ENCODE assay signal across 7 cellular contexts in genomic region chr3:56855856-56856538, GRCh38. TPM values are rescaled to one million over a fixed set of nuclear protein-coding genes. Genes with fewer than 3 reads are reported as not detected.
DNase-seq lines count a peak whose midpoint lies in the region; ATAC-seq, FAIRE-seq and TF ChIP-seq lines count a peak whose summit lies in the region.

No MANE protein-coding gene starts in this region.

- ATAC-seq in GM21576 (IDR thresholded peaks at IDR 0.05; ENCODE audit: unreplicated experiment) (no peak), GM18517 (IDR thresholded peaks at IDR 0.05; ENCODE audit: unreplicated experiment) (no peak)

- dilution Hi-C loops in keratinocyte (cut with MboI; ENCODE audit: extremely low pct_ligation_motif_present, low sequenced_read_pairs) = no loop called here

- H3K27ac ChIP-seq in keratinocyte (ENCODE audit: control insufficient read depth, insufficient read depth, low read length) = no peak overlapping the region

- H3K4me3 ChIP-seq in GM06990 (replicated peaks; ENCODE audit: low read depth, low read length) = no peak overlapping the region
- H3K4me3 ChIP-seq in keratinocyte (ENCODE audit: control insufficient read depth in 2 of 3, extremely low read depth in 1 of 3, insufficient read depth in 2 of 3, low read depth in 1 of 3, low read length in 3 of 3) = no peak overlapping the region

- H3K79me2 ChIP-seq in keratinocyte (ENCODE audit: control insufficient read depth, insufficient read depth, low read length) = no peaks in the 10 kb centered on the region

- H3K9me3 ChIP-seq in keratinocyte (ENCODE audit: control insufficient read depth, low read depth, low read length) = no peaks in the 10 kb centered on the region

- no peaks in the 10 kb centered on the region for H3K9me1 ChIP-seq in keratinocyte (ENCODE audit: control insufficient read depth, extremely low read depth, insufficient read depth, low read length)

- no peak overlapping the region for H3K4me2 ChIP-seq in keratinocyte (ENCODE audit: control insufficient read depth, extremely low read depth, insufficient read depth, low read depth, low read length)

- H4K20me1 ChIP-seq in keratinocyte (ENCODE audit: control insufficient read depth, extremely low read depth, insufficient read depth, low read length) = no peaks in the 10 kb centered on the region

- H3K27me3 ChIP-seq in GM06990 (replicated peaks; ENCODE audit: control insufficient read depth, insufficient read depth, low read length) = no peaks in the 10 kb centered on the region
- no peaks in the 10 kb centered on the region for H3K27me3 ChIP-seq in keratinocyte (ENCODE audit: control insufficient read depth, extremely low read depth, insufficient read depth, low read length)

- H3K36me3 ChIP-seq in GM06990 (ENCODE audit: control insufficient read depth, insufficient read depth, low read length) (no peaks in the 10 kb centered on the region), keratinocyte (ENCODE audit: control insufficient read depth in 2 of 2, extremely low read depth in 1 of 2, insufficient read depth in 2 of 2, low read length in 2 of 2) (no peaks in the 10 kb centered on the region)

- H3K9ac ChIP-seq in keratinocyte (ENCODE audit: control insufficient read depth, extremely low read depth, insufficient read depth, low read length) = no peak overlapping the region

- peak; percentile 43 for FAIRE-seq in keratinocyte (lab: Jason Lieb, UNC)

- DNase-seq in GM06990 (ENCODE audit: extremely low read depth, insufficient read length) (peak; percentile 26), NAMALWA (ENCODE audit: low spot score) (peak; percentile 30), amygdala (lab: John Stamatoyannopoulos, UW) (peak in 43 of 56 donors; percentile 2 to 72 (median 28)), keratinocyte (ENCODE audit: low read depth, low spot score) (no peak), superior temporal gyrus (ENCODE audit: extremely low spot score) (peak; percentile 87)

- H3K4me1 ChIP-seq in keratinocyte (ENCODE audit: control insufficient read depth, extremely low read depth, insufficient read depth, low read length) = peaks cover 24% of the 10 kb centered on the region

- no peak overlapping the region for H2AFZ ChIP-seq in keratinocyte (ENCODE audit: control insufficient read depth, low read length)

- peak; percentile 92 for TF ChIP-seq CTCF in GM06990 (IDR thresholded peaks at IDR 0.05; ENCODE audit: insufficient read depth, low read length, poor library complexity, severe bottlenecking)
- peak; percentile 51 to 68 (median 57) for TF ChIP-seq CTCF in keratinocyte (optimal IDR thresholded peaks at IDR 0.05 in 1 of 3, IDR thresholded peaks at IDR 0.05 in 1 of 3, conservative IDR thresholded peaks at IDR 0.05 in 1 of 3; ENCODE audit: extremely low read depth in 1 of 3, insufficient read depth in 2 of 3, low read length in 3 of 3)

RNA-seq across cellular contexts. Expression of gene ARHGEF3, which starts 54.2 kb away (rescaled TPM):
- polyA plus RNA-seq in keratinocyte = 18.6 to 29.9 TPM (median 26.2 TPM) in 3 replicates
- polyA plus RNA-seq in keratinocyte (2011; ENCODE audit: low read depth) = 11.1 TPM
- 20.9 and 29.6 TPM in 2 replicates for polyA plus RNA-seq in keratinocyte (2011; cell fraction: cytosol; rRNA removed)
- polyA plus RNA-seq in keratinocyte (2011; cell fraction: nucleus; rRNA removed) = 40.7 and 41.9 TPM in 2 replicates
- 11.2 and 24.6 TPM in 2 replicates for polyA plus RNA-seq in keratinocyte (2012; ENCODE audit: low replicate concordance)
- 20.9 to 29.1 TPM (median 25.6 TPM) in 3 replicates for polyA minus RNA-seq in keratinocyte
- 17.5 TPM for polyA minus RNA-seq in keratinocyte (2011; cell fraction: cytosol; rRNA and poly(A)+ RNA removed)
- 19.2 and 35.8 TPM in 2 replicates for polyA minus RNA-seq in keratinocyte (2011; cell fraction: nucleus; rRNA and poly(A)+ RNA removed)
